Comparison of ENCODE assay signal across 1 cellular context in genomic region chr3:185527364-185527763, GRCh38.
A peak's percentile ranks its signal among the peaks of the same experiment; 100 is the strongest.
TF ChIP-seq lines count a peak whose summit lies in the region.

No MANE protein-coding gene starts in this region.

TF ChIP-seq in HCT116, 20 proteins besides CTCF, POLR2A, EP300 and RAD21 (continued from another document):
- TF ChIP-seq ATF3 (IDR thresholded peaks at IDR 0.05) (no peak), ZBTB33 (IDR thresholded peaks at IDR 0.05; ENCODE audit: extremely low read depth, insufficient replicate concordance, low read length) (no peak), SP1 (IDR thresholded peaks at IDR 0.05; ENCODE audit: low read depth) (peak; percentile 85), CBX3 (IDR thresholded peaks at IDR 0.05; ENCODE audit: low read depth) (peak; percentile 95), TCF7L2 (IDR thresholded peaks at IDR 0.05; ENCODE audit: borderline replicate concordance, extremely low read depth, insufficient read depth, insufficient read length) (peak; percentile 100), EGR1 (IDR thresholded peaks at IDR 0.05; ENCODE audit: low read depth) (no peak), SRF (IDR thresholded peaks at IDR 0.05; ENCODE audit: low read depth) (peak; percentile 78), SIN3A (IDR thresholded peaks at IDR 0.05; ENCODE audit: low read depth) (peak; percentile 71; the same call in 1 of the 2 replicates), ELF1 (IDR thresholded peaks at IDR 0.05; ENCODE audit: borderline replicate concordance, low read depth) (no peak), POLR2AphosphoS5 (IDR thresholded peaks at IDR 0.05; ENCODE audit: low read depth, low read length) (peak; percentile 58), REST (IDR thresholded peaks at IDR 0.05; ENCODE audit: low read depth) (no peak), JUND (IDR thresholded peaks at IDR 0.05) (peak; percentile 94), CEBPB (IDR thresholded peaks at IDR 0.05; ENCODE audit: low read depth) (peak; percentile 73)
- TF ChIP-seq, protein P1, sequence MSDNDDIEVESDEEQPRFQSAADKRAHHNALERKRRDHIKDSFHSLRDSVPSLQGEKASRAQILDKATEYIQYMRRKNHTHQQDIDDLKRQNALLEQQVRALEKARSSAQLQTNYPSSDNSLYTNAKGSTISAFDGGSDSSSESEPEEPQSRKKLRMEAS (IDR thresholded peaks at IDR 0.05): peak; percentile 75; the same call in 1 of the 2 replicates
